Comparison of ENCODE assay signal across 34 cellular contexts in genomic region chr13:37413161-37413560, GRCh38.
"Had no signal": no experiment of that assay in that cellular context is flagged by ENCODE, and none has a peak within 500 bp of the region (broad histone marks: within the 10 kb centered on the region; RNA-seq: fewer than 3 reads in every experiment).

No MANE protein-coding gene starts in this region.

- H3K27ac ChIP-seq: Peyer's patch, SJSA1, WERI-Rb-1 had no signal

- H3K4me3 ChIP-seq: MG63, Peyer's patch, SJSA1 had no signal

- H3K9me3 ChIP-seq: MG63, Peyer's patch, SJSA1 had no signal

- H3K27me3 ChIP-seq: MG63, Peyer's patch, SJSA1 had no signal

- ATAC-seq: activated CD8-positive, alpha-beta memory T cell treated with anti-CD3 and anti-CD28 coated beads, Interleukin-2, amount 10 ng/mL, durations not matched to agents 7 days and 5 days; activated naive CD8-positive, alpha-beta T cell treated with anti-CD3 and anti-CD28 coated beads, Interleukin-2, amount 50 U/mL, for 24 hours; PC-3 had no signal

- H3K4me1 ChIP-seq: Peyer's patch, SJSA1 had no signal

- DNase-seq: activated CD4-positive, alpha-beta memory T cell treated with anti-CD3 and anti-CD28 coated beads, Interleukin-2, amount 10 ng/mL, durations not matched to agents 7 days and 5 days; activated CD4-positive, alpha-beta T cell treated with anti-CD3 and anti-CD28 coated beads for 1 hour; activated CD4-positive, alpha-beta T cell treated with anti-CD3 and anti-CD28 coated beads for 48 hours; activated CD4-positive, CD25-positive, alpha-beta regulatory T cell; activated CD8-positive, alpha-beta memory T cell treated with anti-CD3 and anti-CD28 coated beads for 24 hours; activated CD8-positive, alpha-beta memory T cell treated with anti-CD3 and anti-CD28 coated beads, Interleukin-2, amount 10 ng/mL, durations not matched to agents 7 days and 5 days; activated CD8-positive, alpha-beta memory T cell treated with anti-CD3 and anti-CD28 coated beads, Interleukin-2, amount 50 U/mL, for 48 hours; activated effector memory CD4-positive, alpha-beta T cell treated with Interleukin-2 at 50 U/mL for 16 hours; activated naive CD4-positive, alpha-beta T cell treated with anti-CD3 and anti-CD28 coated beads, Interleukin-2, amount 10 ng/mL, durations not matched to agents 7 days and 5 days; activated naive CD8-positive, alpha-beta T cell treated with anti-CD3 and anti-CD28 coated beads, Interleukin-2, amount 50 U/mL, for 24 hours; activated T-cell treated with anti-CD3 and anti-CD28 coated beads, Interleukin-2, amount 50 U/mL, for 48 hours; anterior cingulate cortex; caudate nucleus; Kasumi-1; KG1; MG63; NCI-H1048; NCI-H1105 treated with DMSO at 0.1 percent for 48 hours; NCI-H1436 treated with DMSO at 0.1 percent for 48 hours; NCI-H1694 treated with DMSO at 0.1 percent for 48 hours; NCI-H2029; NCI-H345; NCI-H524 treated with DMSO at 0.1 percent for 48 hours; NK-92 treated with Interleukin-12 subunit alpha and Interleukin-12 subunit beta, amount 100 ng/mL, for 24 hours; PC-3; Peyer's patch; RPMI8226; SHP77 treated with DMSO at 0.1 percent for 48 hours; SW 1271; T-helper 1 cell; T-helper 2 cell; T-helper 9 cell; WERI-Rb-1 had no signal

- H3K36me3 ChIP-seq: MG63, Peyer's patch, SJSA1, WERI-Rb-1 had no signal
